Comparison of ENCODE assay signal across 15 cellular contexts in genomic region chr1:119676571-119677206, GRCh38. TPM values are rescaled to one million over a fixed set of nuclear protein-coding genes. Genes with fewer than 3 reads are reported as not detected.
DNase-seq lines count a peak whose midpoint lies in the region; ATAC-seq and TF ChIP-seq lines count a peak whose summit lies in the region.
"Had no signal": no experiment of that assay in that cellular context is flagged by ENCODE, and none has a peak within 500 bp of the region (broad histone marks: within the 10 kb centered on the region; RNA-seq: fewer than 3 reads in every experiment).

No MANE protein-coding gene starts in this region.

- H3K36me3 ChIP-seq in right lobe of liver = no peaks in the 10 kb centered on the region
- no peaks in the 10 kb centered on the region for H3K36me3 ChIP-seq in upper lobe of left lung
- H3K36me3 ChIP-seq: esophagus muscularis mucosa, thyroid gland had no signal

- H3K27me3 ChIP-seq in right lobe of liver (no peaks in the 10 kb centered on the region), upper lobe of left lung (no peaks in the 10 kb centered on the region)
- H3K27me3 ChIP-seq: esophagus muscularis mucosa, thyroid gland had no signal

- H3K4me3 ChIP-seq in choroid plexus epithelial cell (ENCODE audit: low read depth, low read length) (no peak overlapping the region), right lobe of liver (peak overlapping the region in 2 of 3 donors; percentile 36 to 40), upper lobe of left lung (no peak overlapping the region)
- H3K4me3 ChIP-seq: thyroid gland had no signal

- no peaks in the 10 kb centered on the region for H3K9me3 ChIP-seq in right lobe of liver
- H3K9me3 ChIP-seq in upper lobe of left lung = no peaks in the 10 kb centered on the region
- H3K9me3 ChIP-seq: esophagus muscularis mucosa, thyroid gland had no signal

- TF ChIP-seq POLR2A in right lobe of liver (IDR thresholded peaks at IDR 0.05) (no peak), upper lobe of left lung (IDR thresholded peaks at IDR 0.05) (no peak)

- ATAC-seq in right lobe of liver (peak; percentile 69 to 77 (median 72)), upper lobe of left lung (ENCODE audit: low FRiP score in 2 of 2) (peak; percentile 47 to 81)

- TF ChIP-seq CTCF in choroid plexus epithelial cell (conservative IDR thresholded peaks at IDR 0.05; ENCODE audit: low read depth, low read length) (peak; percentile 6), right lobe of liver (IDR thresholded peaks at IDR 0.05) (peak; percentile 15 to 55 (median 32)), upper lobe of left lung (IDR thresholded peaks at IDR 0.05) (peak in 1 of 6 experiments; percentile 4)

- intact Hi-C loops in right lobe of liver (cut with DNase I) = no loop called here

- TF ChIP-seq EP300 in upper lobe of left lung (IDR thresholded peaks at IDR 0.05) = no peak

- H3K4me1 ChIP-seq in right lobe of liver (peaks cover 0 to 18% (median 1%) of the 10 kb centered on the region in 4 donors), upper lobe of left lung (peaks cover 4 to 12% (median 8%) of the 10 kb centered on the region in 4 donors)

- WGBS in right lobe of liver (ENCODE audit: insufficient coverage, low coverage, low lambda C conversion rate, missing lambda C conversion rate) = 34% methylated on average over 3 of the region's 8 CpGs
- 64 to 75% methylated on average over 8 of the region's 8 CpGs for WGBS in upper lobe of left lung, 2 donors

- H3K27ac ChIP-seq in right lobe of liver (peak overlapping the region; percentile 56 to 91 (median 86)), upper lobe of left lung (peak overlapping the region in 2 of 4 donors; percentile 11 to 49)

- DNase-seq in NCI-H748 (lab: John Stamatoyannopoulos, UW; ENCODE audit: unreplicated experiment) (peak; percentile 7), NCI-H748 treated with DMSO at 0.1 percent for 48 hours (lab: John Stamatoyannopoulos, UW) (no peak), choroid plexus epithelial cell (ENCODE audit: low read depth) (peak; percentile 17), right lobe of liver (peak in 2 of 3 donors; percentile 48 to 62), upper lobe of left lung (peak; percentile 34 to 38), dedifferentiated amniotic fluid mesenchymal stem cell (ENCODE audit: extremely low spot score) (no peak), GOT3 (lab: John Stamatoyannopoulos, UW) (no peak), OCI-M2 (lab: John Stamatoyannopoulos, UW; ENCODE audit: unreplicated experiment) (no peak)
- DNase-seq: activated CD4-positive, alpha-beta T cell treated with anti-CD3 and anti-CD28 coated beads, Interleukin-2, amount 50 U/mL, for 48 hours; cerebellar nuclear complex; NCI-H187 treated with DMSO at 0.1 percent for 48 hours; small intestine; T1000 had no signal

RNA-seq across cellular contexts. Expression of gene ZNF697, which starts 28.6 kb away (rescaled TPM):
- total RNA-seq in right lobe of liver = 1 to 10 TPM; 2.6 to 6.9 (median 3.4) TPM
- total RNA-seq in upper lobe of left lung = 10 to 100 TPM in 1 of 6 donors, 1 to 10 TPM in 5; 4.4 to 10.3 (median 8.0) TPM

RNA-seq across cellular contexts. Expression of gene PHGDH, which starts 35.0 kb away (rescaled TPM):
- total RNA-seq in right lobe of liver = 100 to 1,000 TPM in 1 of 6 experiments, 10 to 100 TPM in 5; 51.2 to 151 (median 74.0) TPM
- total RNA-seq in upper lobe of left lung = 10 to 100 TPM; 12.4 to 60.8 (median 21.7) TPM

Comparison
In these comparisons a context has a peak if more than half of its experiments do, and no peak if none do; other contexts are left out.
1. DNase-seq: peak in NCI-H748 (single experiment), choroid plexus epithelial cell (single experiment), right lobe of liver (2 of 3) and upper lobe of left lung (2 of 2); none in NCI-H748 treated with DMSO at 0.1 percent for 48 hours (single experiment), dedifferentiated amniotic fluid mesenchymal stem cell (single experiment), GOT3 (single experiment) and OCI-M2 (single experiment).
2. H3K4me3 ChIP-seq: peak in right lobe of liver (2 of 3); none in choroid plexus epithelial cell (single experiment) and upper lobe of left lung (0 of 4).